Comparison of ENCODE assay signal across 2 cellular contexts in genomic region chr2:208315081-208315788, GRCh38.
A peak's percentile ranks its signal among the peaks of the same experiment; 100 is the strongest.
TF ChIP-seq lines count a peak whose summit lies in the region.

No MANE protein-coding gene starts in this region.

TF ChIP-seq in IMR-90, 13 proteins besides CTCF, POLR2A, EP300 and RAD21:
- peak; percentile 48 for TF ChIP-seq CEBPB (IDR thresholded peaks at IDR 0.05; ENCODE audit: low read depth, low read length)
- no peak for TF ChIP-seq SMC3 (IDR thresholded peaks at IDR 0.05; ENCODE audit: low read depth, low read length)

TF ChIP-seq in HepG2, 621 proteins besides CTCF, POLR2A, EP300 and RAD21:
- TF ChIP-seq CREB1 (IDR thresholded peaks at IDR 0.05) = peak; percentile 37; the same call in 1 of the 2 replicates
- no peak for TF ChIP-seq CREB1 (CRISPR knock-in tag; IDR thresholded peaks at IDR 0.05)
- no peak for TF ChIP-seq LRRFIP1 (CRISPR knock-in tag; conservative IDR thresholded peaks at IDR 0.05)
